ENCODE assay signal across 14 cellular contexts in genomic region chr18:63980027-63980426, GRCh38. TPM values are rescaled to one million over a fixed set of nuclear protein-coding genes. Genes with fewer than 3 reads are reported as not detected.
DNase-seq lines count a peak whose midpoint lies in the region; FAIRE-seq and TF ChIP-seq lines count a peak whose summit lies in the region.
"Had no signal": no experiment of that assay in that cellular context is flagged by ENCODE, and none has a peak within 500 bp of the region (broad histone marks: within the 10 kb centered on the region; RNA-seq: fewer than 3 reads in every experiment).

No MANE protein-coding gene starts in this region.

- H3K27me3 ChIP-seq in mammary epithelial cell (ENCODE audit: insufficient read depth, low read length) (no peaks in the 10 kb centered on the region), muscle layer of colon (ENCODE audit: control insufficient read depth in 1 of 2, insufficient read depth in 2 of 2, low read length in 2 of 2) (no peaks in the 10 kb centered on the region), tibial nerve (no peaks in the 10 kb centered on the region)

- H3K4me1 ChIP-seq in mammary epithelial cell (ENCODE audit: insufficient read depth, low read length) (peaks cover 4% of the 10 kb centered on the region), muscle layer of colon (ENCODE audit: insufficient read depth, low read length) (peaks cover 6% of the 10 kb centered on the region), tibial nerve (peaks cover 0 to 20% (median 6%) of the 10 kb centered on the region in 4 donors)

- TF ChIP-seq POLR2A in tibial nerve (IDR thresholded peaks at IDR 0.05), result no peak
- no peak for TF ChIP-seq POLR2A in GM12892 (IDR thresholded peaks at IDR 0.05; ENCODE audit: low read depth, low read length)

- peak overlapping the region; percentile 60 for H3K27ac Mint-ChIP-seq in T-helper 1 cell treated with Interleukin-12 subunit alpha and Interleukin-12 subunit beta and Interleukin-4 antibody, amounts not matched to agents 30 μg/mL and 1 μg/mL, for 36 hours
- H3K27ac Mint-ChIP-seq: activated CD4-positive, alpha-beta T cell treated with anti-CD3 and anti-CD28 coated beads, Interleukin-2, amount 10 ng/mL, durations not matched to agents 24 days and 14 days; GM23338; T-cell had no signal

- TF ChIP-seq CTCF in mammary epithelial cell (conservative IDR thresholded peaks at IDR 0.05 in 1 of 2, IDR thresholded peaks at IDR 0.05 in 1 of 2; ENCODE audit: extremely low read depth in 1 of 2, insufficient read depth in 1 of 2, low read depth in 1 of 2, low read length in 2 of 2), result no peak
- no peak for TF ChIP-seq CTCF in tibial nerve (IDR thresholded peaks at IDR 0.05)

- no peak overlapping the region for H2AFZ ChIP-seq in mammary epithelial cell (ENCODE audit: low read depth, low read length)
- H2AFZ ChIP-seq: GM23338 had no signal

- WGBS in mammary epithelial cell (ENCODE audit: low coverage, missing lambda C conversion rate), result 78% methylated on average over 7 of the region's 7 CpGs
- 38% methylated on average over 7 of the region's 7 CpGs for WGBS in tibial nerve, 2 donors

- no peak for FAIRE-seq in GM12892 (lab: Jason Lieb, UNC)
- FAIRE-seq: bronchial epithelial cell had no signal

- BruUV-seq in mammary epithelial cell (replicated peaks; lab: Mats Ljungman, UMichigan), result no TSS peak

- H3K4me2 ChIP-seq in mammary epithelial cell (ENCODE audit: insufficient read depth, low read depth, low read length), result peak overlapping the region; percentile 16
- H3K4me2 ChIP-seq: GM23338 had no signal

- no peaks in the 10 kb centered on the region for H3K9me3 Mint-ChIP-seq in T-helper 1 cell treated with Interleukin-12 subunit alpha and Interleukin-12 subunit beta and Interleukin-4 antibody, amounts not matched to agents 30 μg/mL and 1 μg/mL, for 36 hours
- H3K9me3 Mint-ChIP-seq: activated CD4-positive, alpha-beta T cell treated with anti-CD3 and anti-CD28 coated beads, Interleukin-2, amount 10 ng/mL, durations not matched to agents 24 days and 14 days; GM23338; stimulated activated naive CD8-positive, alpha-beta T cell treated with anti-CD3 and anti-CD28 coated beads, Interleukin-15, amount 100 ng/mL, for 72 hours; T-cell had no signal

- in situ Hi-C loops in mammary epithelial cell (cut with MboI; ENCODE audit: low sequenced_read_pairs in 2 of 2), result no loop called here

- peaks cover 32% of the 10 kb centered on the region for H3K36me3 ChIP-seq in mammary epithelial cell (ENCODE audit: insufficient read depth, low read length)
- H3K36me3 ChIP-seq in muscle layer of colon (ENCODE audit: insufficient read depth, low read length), result no peaks in the 10 kb centered on the region
- H3K36me3 ChIP-seq in tibial nerve, result peaks cover 0 to 47% (median 11%) of the 10 kb centered on the region in 3 donors

- no peaks in the 10 kb centered on the region for H3K9me3 ChIP-seq in mammary epithelial cell (replicated peaks; ENCODE audit: insufficient read depth, low read length)
- H3K9me3 ChIP-seq in muscle layer of colon (ENCODE audit: low read length), result no peaks in the 10 kb centered on the region
- H3K9me3 ChIP-seq in tibial nerve, result no peaks in the 10 kb centered on the region

- intact Hi-C loops in mammary epithelial cell (cut with micrococcal nuclease), result no loop called here

- H3K27ac ChIP-seq in mammary epithelial cell (ENCODE audit: insufficient read depth, low read depth, low read length), result no peak overlapping the region
- peak overlapping the region; percentile 10 for H3K27ac ChIP-seq in muscle layer of colon (ENCODE audit: low read depth, low read length)
- H3K27ac ChIP-seq in tibial nerve, result peak overlapping the region; percentile 46 to 74 (median 52)

- no peak overlapping the region for H3K4me3 ChIP-seq in mammary epithelial cell (replicated peaks in 1 of 3; ENCODE audit: insufficient read depth in 1 of 3, low read depth in 2 of 3, low read length in 3 of 3)
- peak overlapping the region; percentile 1 to 55 for H3K4me3 ChIP-seq in muscle layer of colon (ENCODE audit: low read depth in 1 of 2, low read length in 2 of 2)
- peak overlapping the region in 3 of 4 donors; percentile 20 to 38 (median 25) for H3K4me3 ChIP-seq in tibial nerve
- H3K4me3 ChIP-seq: GM23338 had no signal

- CTCF ChIA-PET in mammary epithelial cell (lab: Charles Lee; ENCODE audit: low non-redundant PET), result no interaction called here

- H3K27me3 Mint-ChIP-seq in T-helper 1 cell treated with Interleukin-12 subunit alpha and Interleukin-12 subunit beta and Interleukin-4 antibody, amounts not matched to agents 30 μg/mL and 1 μg/mL, for 36 hours (ENCODE audit: low read depth), result no peaks in the 10 kb centered on the region
- H3K27me3 Mint-ChIP-seq: activated CD4-positive, alpha-beta T cell treated with anti-CD3 and anti-CD28 coated beads, Interleukin-2, amount 10 ng/mL, durations not matched to agents 24 days and 14 days; stimulated activated naive CD8-positive, alpha-beta T cell treated with anti-CD3 and anti-CD28 coated beads, Interleukin-15, amount 100 ng/mL, for 72 hours; T-cell had no signal

- dilution Hi-C loops in mammary epithelial cell (cut with HindIII; ENCODE audit: low sequenced_read_pairs), result no loop called here

- H3K79me2 ChIP-seq in mammary epithelial cell (ENCODE audit: insufficient read depth, low read length), result peaks cover 71% of the 10 kb centered on the region

- TF ChIP-seq EP300 in tibial nerve (IDR thresholded peaks at IDR 0.05), result no peak

- H3K4me3 Mint-ChIP-seq in T-helper 1 cell treated with Interleukin-12 subunit alpha and Interleukin-12 subunit beta and Interleukin-4 antibody, amounts not matched to agents 30 μg/mL and 1 μg/mL, for 36 hours, result no peak overlapping the region
- H3K4me3 Mint-ChIP-seq: GM23338; stimulated activated naive CD8-positive, alpha-beta T cell treated with anti-CD3 and anti-CD28 coated beads, Interleukin-15, amount 100 ng/mL, for 72 hours; T-cell had no signal

- peaks cover 28% of the 10 kb centered on the region for H3K4me1 Mint-ChIP-seq in T-helper 1 cell treated with Interleukin-12 subunit alpha and Interleukin-12 subunit beta and Interleukin-4 antibody, amounts not matched to agents 30 μg/mL and 1 μg/mL, for 36 hours (ENCODE audit: low read depth)

- no peaks in the 10 kb centered on the region for H4K20me1 ChIP-seq in mammary epithelial cell (ENCODE audit: insufficient read depth, low read length)

- DNase-seq in T-helper 1 cell, result no peak
- no peak for DNase-seq in mammary epithelial cell
- DNase-seq in tibial nerve (ENCODE audit: low spot score in 2 of 2), result no peak
- no peak for DNase-seq in GM12892 (ENCODE audit: insufficient read length)
- no peak for DNase-seq in stimulated activated naive CD4-positive, alpha-beta T cell (lab: John Stamatoyannopoulos, UW)
- no peak for DNase-seq in AG08396 (ENCODE audit: low spot score)
- DNase-seq: 8988T had no signal

- peaks cover 18% of the 10 kb centered on the region for H3K36me3 Mint-ChIP-seq in T-helper 1 cell treated with Interleukin-12 subunit alpha and Interleukin-12 subunit beta and Interleukin-4 antibody, amounts not matched to agents 30 μg/mL and 1 μg/mL, for 36 hours (ENCODE audit: low read depth)

- no peak overlapping the region for H3K9ac ChIP-seq in mammary epithelial cell (ENCODE audit: insufficient read depth, low read length)
- peak overlapping the region; percentile 33 for H3K9ac ChIP-seq in muscle layer of colon (ENCODE audit: low read length)

RNA-seq across cellular contexts. Expression of gene SERPINB8, which starts 10.1 kb away (rescaled TPM):
- total RNA-seq in mammary epithelial cell (10 to 100 TPM; 30.0 to 68.4 TPM), tibial nerve (10 to 100 TPM; 10.9 to 29.4 (median 17.9) TPM)
- 30.8 TPM for polyA plus RNA-seq in mammary epithelial cell
- 66.9 TPM for polyA minus RNA-seq in mammary epithelial cell
- 10.7 TPM for polyA plus RNA-seq in GM12892 (2012; ENCODE audit: missing spikeins)

RNA-seq across cellular contexts. Expression of gene HMSD, which starts 30.9 kb away (rescaled TPM):
- total RNA-seq in mammary epithelial cell (under 1 TPM in 1 of 2 donors, not detected in 1; 0.38 TPM), tibial nerve (under 1 TPM in 2 of 4 donors, not detected in 2; 0.63 to 0.87 TPM)
- 0.05 TPM for polyA plus RNA-seq in mammary epithelial cell
- not detected for polyA minus RNA-seq in mammary epithelial cell
- polyA plus RNA-seq in GM12892 (2012; ENCODE audit: missing spikeins), result 27.3 TPM

Comparison
In these comparisons a context has a peak if more than half of its experiments do, and no peak if none do; other contexts are left out.
1. H3K4me3 ChIP-seq: peak in muscle layer of colon (2 of 2) and tibial nerve (3 of 4); none in mammary epithelial cell (0 of 3).